ENCODE assay signal across 8 cellular contexts in genomic region chr5:127313847-127314473, GRCh38. TPM values are rescaled to one million over a fixed set of nuclear protein-coding genes. Genes with fewer than 3 reads are reported as not detected.
DNase-seq lines count a peak whose midpoint lies in the region; ATAC-seq and TF ChIP-seq lines count a peak whose summit lies in the region.

No MANE protein-coding gene starts in this region.

- no peak for TF ChIP-seq RAD21 in neural cell (conservative IDR thresholded peaks at IDR 0.05)

- H3K79me2 ChIP-seq in neural cell (replicated peaks; ENCODE audit: insufficient read depth, low read length) = no peaks in the 10 kb centered on the region

- no peak overlapping the region for H3K4me2 ChIP-seq in neural cell (ENCODE audit: low read length)

- no peak for TF ChIP-seq EP300 in neural cell (conservative IDR thresholded peaks at IDR 0.05; ENCODE audit: poor library complexity, severe bottlenecking)

- peaks cover 2% of the 10 kb centered on the region for H3K4me1 Mint-ChIP-seq in activated CD4-positive, alpha-beta memory T cell treated with anti-CD3 and anti-CD28 coated beads for 36 hours (ENCODE audit: low read depth)
- no peaks in the 10 kb centered on the region for H3K4me1 Mint-ChIP-seq in endothelial cell (ENCODE audit: unreplicated experiment)

- CTCF ChIA-PET in AG04450 (lab: Charles Lee) = interaction anchor here (0.5 to 2.4 kb wide), 24 partner anchors 8 to 560 kb away, joined by 3 to 28 read pairs (median 4); no protein-coding TSS in a partner anchor
- CTCF ChIA-PET in activated CD4-positive, alpha-beta memory T cell treated with anti-CD3 and anti-CD28 coated beads for 36 hours (lab: Charles Lee) = interaction anchor here (0.6 to 2.7 kb wide), 12 partner anchors 9 to 843 kb away, joined by 3 to 11 read pairs (median 4); no protein-coding TSS in a partner anchor

- DNase-seq in AG04450 (ENCODE audit: low read depth, low spot score) = peak; percentile 13
- peak; percentile 53 for DNase-seq in NCI-H345 (lab: John Stamatoyannopoulos, UW)
- DNase-seq in activated CD4-positive, alpha-beta memory T cell treated with anti-CD3 and anti-CD28 coated beads for 36 hours = peak; percentile 76
- DNase-seq in endothelial cell (ENCODE audit: low spot score) = peak; percentile 77
- DNase-seq in testis = peak; percentile 80

- H3K9me2 ChIP-seq in neural cell (ENCODE audit: insufficient read depth, low read length) = no peaks in the 10 kb centered on the region

- H3K4me1 ChIP-seq in testis = no peaks in the 10 kb centered on the region

- POLR2A ChIA-PET in AG04450 (lab: Yijun Ruan, JAX) = no interaction called here
- POLR2A ChIA-PET in activated CD4-positive, alpha-beta memory T cell treated with anti-CD3 and anti-CD28 coated beads for 36 hours (lab: Charles Lee) = no interaction called here

- no peaks in the 10 kb centered on the region for H3K36me3 ChIP-seq in neural cell (ENCODE audit: insufficient read depth, low read length)
- H3K36me3 ChIP-seq in testis (ENCODE audit: low read depth, missing control alignments) = no peaks in the 10 kb centered on the region

- H3K27ac ChIP-seq in AG04450 (ENCODE audit: low read depth, low read length) = no peak overlapping the region
- no peak overlapping the region for H3K27ac ChIP-seq in neural cell (ENCODE audit: low read length)
- no peak overlapping the region for H3K27ac ChIP-seq in testis

- H4K20me1 ChIP-seq in neural cell (ENCODE audit: insufficient read depth) = no peaks in the 10 kb centered on the region

- H3F3A ChIP-seq in neural cell (ENCODE audit: insufficient read depth, low read length, poor library complexity, severe bottlenecking) = no peaks in the 10 kb centered on the region

- TF ChIP-seq POLR2A in testis (IDR thresholded peaks at IDR 0.05) = no peak

- intact Hi-C loops in activated CD4-positive, alpha-beta memory T cell treated with anti-CD3 and anti-CD28 coated beads for 36 hours (cut with micrococcal nuclease) = loop anchor here (1.0 to 10.0 kb wide), 3 partner anchors 279 to 658 kb away; partner anchors contain the start of gene MARCHF3
- intact Hi-C loops in testis (cut with DNase I; ENCODE audit: low total_unique reads) = no loop called here

- H3K27me3 Mint-ChIP-seq in activated CD4-positive, alpha-beta memory T cell treated with anti-CD3 and anti-CD28 coated beads for 36 hours = peaks cover 5% of the 10 kb centered on the region
- no peaks in the 10 kb centered on the region for H3K27me3 Mint-ChIP-seq in endothelial cell (ENCODE audit: unreplicated experiment)

- H3K9me3 Mint-ChIP-seq in activated CD4-positive, alpha-beta memory T cell treated with anti-CD3 and anti-CD28 coated beads for 36 hours = no peaks in the 10 kb centered on the region
- H3K9me3 Mint-ChIP-seq in endothelial cell (ENCODE audit: unreplicated experiment) = no peaks in the 10 kb centered on the region

- ATAC-seq in GM18498 (IDR thresholded peaks at IDR 0.05; ENCODE audit: unreplicated experiment) (peak; percentile 98), HG02852 (IDR thresholded peaks at IDR 0.05; ENCODE audit: unreplicated experiment) (peak; percentile 96)

- H3K4me3 Mint-ChIP-seq in activated CD4-positive, alpha-beta memory T cell treated with anti-CD3 and anti-CD28 coated beads for 36 hours = no peak overlapping the region
- no peak overlapping the region for H3K4me3 Mint-ChIP-seq in endothelial cell (ENCODE audit: unreplicated experiment)

- H3K9me3 ChIP-seq in AG04450 (ENCODE audit: control insufficient read depth, insufficient read depth, low read length) = no peaks in the 10 kb centered on the region
- H3K9me3 ChIP-seq in neural cell (ENCODE audit: low read length) = no peaks in the 10 kb centered on the region
- no peaks in the 10 kb centered on the region for H3K9me3 ChIP-seq in testis

- H3K4me3 ChIP-seq in AG04450 (ENCODE audit: low read depth, low read length) (no peak overlapping the region), neural cell (ENCODE audit: low read length) (no peak overlapping the region), testis (no peak overlapping the region)

- H3K36me3 Mint-ChIP-seq in activated CD4-positive, alpha-beta memory T cell treated with anti-CD3 and anti-CD28 coated beads for 36 hours = no peaks in the 10 kb centered on the region
- no peaks in the 10 kb centered on the region for H3K36me3 Mint-ChIP-seq in endothelial cell (ENCODE audit: low read depth, unreplicated experiment)

- H3K9ac ChIP-seq in neural cell (ENCODE audit: low read length) = no peak overlapping the region

- TF ChIP-seq CTCF in AG04450 (IDR thresholded peaks at IDR 0.05; ENCODE audit: low read depth, low read length) (peak; percentile 85), endothelial cell (IDR thresholded peaks at IDR 0.05; ENCODE audit: unreplicated experiment) (peak; percentile 91), neural cell (IDR thresholded peaks at IDR 0.05; ENCODE audit: poor library complexity, severe bottlenecking) (peak; percentile 24), testis (IDR thresholded peaks at IDR 0.05) (peak; percentile 40 to 76 (median 74))

- H3K27me3 ChIP-seq in AG04450 (ENCODE audit: control insufficient read depth, insufficient read depth, low read length) (peaks cover 8% of the 10 kb centered on the region), neural cell (ENCODE audit: insufficient read depth, low read depth, low read length) (no peaks in the 10 kb centered on the region), testis (no peaks in the 10 kb centered on the region)

- no peak overlapping the region for H2AFZ ChIP-seq in neural cell (ENCODE audit: low read depth, low read length)

- 42 to 50% methylated on average over 7 of the region's 7 CpGs for WGBS in testis, 2 donors

- H3K27ac Mint-ChIP-seq in activated CD4-positive, alpha-beta memory T cell treated with anti-CD3 and anti-CD28 coated beads for 36 hours = no peak overlapping the region
- no peak overlapping the region for H3K27ac Mint-ChIP-seq in endothelial cell (ENCODE audit: unreplicated experiment)

TF ChIP-seq in neural cell, 6 proteins besides CTCF, POLR2A, EP300 and RAD21:
- TF ChIP-seq MXI1 (conservative IDR thresholded peaks at IDR 0.05; ENCODE audit: poor library complexity, severe bottlenecking) = no peak
- no peak for TF ChIP-seq POLR2AphosphoS5 (IDR thresholded peaks at IDR 0.05)
- no peak for TF ChIP-seq REST (IDR thresholded peaks at IDR 0.05; ENCODE audit: borderline replicate concordance)
- no peak for TF ChIP-seq TAF1 (IDR thresholded peaks at IDR 0.05; ENCODE audit: low read depth)
- TF ChIP-seq EZH2 (IDR thresholded peaks at IDR 0.05; ENCODE audit: borderline replicate concordance, insufficient read depth, low read length, poor library complexity, severe bottlenecking) = no peak
- TF ChIP-seq SMC3 (conservative IDR thresholded peaks at IDR 0.05; ENCODE audit: poor library complexity) = no peak

RNA-seq across cellular contexts. Expression of gene MEGF10, which starts 23.4 kb away (rescaled TPM):
- polyA plus RNA-seq in AG04450 (2011; rRNA removed) (not detected in 2 replicates), neural cell (0.05 and 0.18 TPM in 2 replicates), testis (ENCODE audit: insufficient read depth, low read depth, low replicate concordance) (2.4 TPM)
- not detected in 2 replicates for polyA minus RNA-seq in AG04450 (2011; rRNA and poly(A)+ RNA removed)
- total RNA-seq in activated CD4-positive, alpha-beta memory T cell treated with anti-CD3 and anti-CD28 coated beads for 36 hours = not detected
- total RNA-seq in endothelial cell (ENCODE audit: unreplicated experiment) (5.6 TPM), testis (1 to 10 TPM; 4.6 to 5.1 TPM)
- 0.81 and 0.97 TPM in 2 replicates for polyA minus RNA-seq in neural cell

Comparison
In these comparisons a context has a peak if more than half of its experiments do, and no peak if none do; other contexts are left out.
1. DNase-seq: peak in every context shown above with its lines; median percentile 80 in testis; 77 in endothelial cell; 76 in activated CD4-positive, alpha-beta memory T cell treated with anti-CD3 and anti-CD28 coated beads for 36 hours; 53 in NCI-H345; 13 in AG04450.
2. CTCF ChIP-seq: peak in every context shown above with its lines; median percentile 91 in endothelial cell; 85 in AG04450; 74 in testis; 24 in neural cell.